ENCODE assay signal across 10 cellular contexts in genomic region chr5:65279603-65280002, GRCh38.
"Had no signal": no experiment of that assay in that cellular context is flagged by ENCODE, and none has a peak within 500 bp of the region (broad histone marks: within the 10 kb centered on the region; RNA-seq: fewer than 3 reads in every experiment).

No MANE protein-coding gene starts in this region.

- H3K9me3 ChIP-seq: HAP-1 had no signal

- ATAC-seq: GM23338, HCT116 had no signal

- H3K4me1 ChIP-seq: HAP-1 had no signal

- H3K36me3 ChIP-seq: HAP-1 had no signal

- H2AFZ ChIP-seq: GM23248, GM23338 had no signal

- H3K27ac ChIP-seq: GM23248 had no signal

- FAIRE-seq: H1 had no signal

- H3K4me3 ChIP-seq: GM23248, GM23338, HAP-1 had no signal

- H3K4me2 ChIP-seq: GM23338 had no signal

- H3K9ac ChIP-seq: GM23248 had no signal

- DNase-seq: GM23248, GOT3, H7, H9, HCEC 1CT, HFFc6 had no signal
